ENCODE assay signal across 12 cellular contexts in genomic region chr3:197718904-197719303, GRCh38. TPM values are rescaled to one million over a fixed set of nuclear protein-coding genes. Genes with fewer than 3 reads are reported as not detected.
A peak's percentile ranks its signal among the peaks of the same experiment; 100 is the strongest.
DNase-seq lines count a peak whose midpoint lies in the region; ATAC-seq and TF ChIP-seq lines count a peak whose summit lies in the region.
"Had no signal": no experiment of that assay in that cellular context is flagged by ENCODE, and none has a peak within 500 bp of the region (broad histone marks: within the 10 kb centered on the region; RNA-seq: fewer than 3 reads in every experiment).

No MANE protein-coding gene starts in this region.

- no peak overlapping the region for H3K4me3 ChIP-seq in foreskin fibroblast (ENCODE audit: low read depth in 1 of 2, low read length in 2 of 2)
- no peak overlapping the region for H3K4me3 ChIP-seq in OCI-LY7 (ENCODE audit: low read depth, low read length, poor library complexity, severe bottlenecking)

- BruUV-seq in OCI-LY7 (replicated peaks; lab: Mats Ljungman, UMichigan) = no TSS peak

- no peak overlapping the region for H2AFZ ChIP-seq in OCI-LY7 (ENCODE audit: low read length)

- peaks cover 83% of the 10 kb centered on the region for H3K79me2 ChIP-seq in OCI-LY7 (ENCODE audit: insufficient read depth, low read depth, low read length)

- POLR2A ChIA-PET in OCI-LY7 (lab: Charles Lee) = interaction anchor here (1.2 kb wide), 1 partner anchor 14 kb away, joined by 4 read pairs; no protein-coding TSS in a partner anchor

- CTCF ChIA-PET in OCI-LY7 (lab: Charles Lee; ENCODE audit: unreplicated experiment) = no interaction called here

- H3K9me2 ChIP-seq in OCI-LY7 (ENCODE audit: insufficient read depth, low read length) = no peaks in the 10 kb centered on the region

- peaks cover 7% of the 10 kb centered on the region for H3K36me3 Mint-ChIP-seq in T-helper 17 cell (ENCODE audit: low read depth)
- peaks cover 16% of the 10 kb centered on the region for H3K36me3 Mint-ChIP-seq in stimulated activated effector memory CD8-positive, alpha-beta T cell treated with anti-CD3 and anti-CD28 coated beads, Interleukin-12 subunit alpha, Interleukin-12 subunit beta, amount 100 ng/mL, for 72 hours

- H3K27me3 Mint-ChIP-seq in T-helper 17 cell = no peaks in the 10 kb centered on the region

- peaks cover 80% of the 10 kb centered on the region for H3K36me3 ChIP-seq in OCI-LY7 (ENCODE audit: insufficient read depth, low read length)

- TF ChIP-seq CTCF in foreskin fibroblast (IDR thresholded peaks at IDR 0.05; ENCODE audit: low read depth, low read length) (no peak), OCI-LY7 (conservative IDR thresholded peaks at IDR 0.05; ENCODE audit: low read length) (no peak)

- no peak overlapping the region for H3K4me3 Mint-ChIP-seq in T-helper 17 cell
- H3K4me3 Mint-ChIP-seq in stimulated activated effector memory CD8-positive, alpha-beta T cell treated with anti-CD3 and anti-CD28 coated beads, Interleukin-12 subunit alpha, Interleukin-12 subunit beta, amount 100 ng/mL, for 72 hours = no peak overlapping the region

- H3K9me3 ChIP-seq in T-helper 17 cell (ENCODE audit: control insufficient read depth, low read length, poor library complexity, severe bottlenecking) (no peaks in the 10 kb centered on the region), OCI-LY7 (ENCODE audit: low read length) (peaks cover 16% of the 10 kb centered on the region)

- DNase-seq in DMS53 (lab: John Stamatoyannopoulos, UW) (peak; percentile 21), DMS53 treated with DMSO at 0.1 percent for 48 hours (lab: John Stamatoyannopoulos, UW; ENCODE audit: unreplicated experiment) (no peak), T-helper 17 cell (no peak), foreskin fibroblast (peak; percentile 84 to 89), OCI-LY7 (ENCODE audit: low spot score) (no peak)
- DNase-seq in stimulated activated effector memory CD8-positive, alpha-beta T cell treated with anti-CD3 and anti-CD28 coated beads, Interleukin-12 subunit alpha, Interleukin-12 subunit beta, amount 100 ng/mL, for 72 hours (ENCODE audit: low spot score in 2 of 2) = no peak
- DNase-seq: cortex of kidney, kidney, NCI-H187 had no signal

- H3K27ac ChIP-seq in OCI-LY7 (ENCODE audit: low read depth, low read length, poor library complexity, severe bottlenecking) = no peak overlapping the region
- H3K27ac ChIP-seq: 22Rv1 had no signal

- H3K4me1 Mint-ChIP-seq in T-helper 17 cell = peaks cover 14% of the 10 kb centered on the region
- H3K4me1 Mint-ChIP-seq in stimulated activated effector memory CD8-positive, alpha-beta T cell treated with anti-CD3 and anti-CD28 coated beads, Interleukin-12 subunit alpha, Interleukin-12 subunit beta, amount 100 ng/mL, for 72 hours = peaks cover 6% of the 10 kb centered on the region

- peak overlapping the region; percentile 77 for H3K27ac Mint-ChIP-seq in T-helper 17 cell
- H3K27ac Mint-ChIP-seq in stimulated activated effector memory CD8-positive, alpha-beta T cell treated with anti-CD3 and anti-CD28 coated beads, Interleukin-12 subunit alpha, Interleukin-12 subunit beta, amount 100 ng/mL, for 72 hours = peak overlapping the region; percentile 19

- no peaks in the 10 kb centered on the region for H4K20me1 ChIP-seq in OCI-LY7 (ENCODE audit: insufficient read depth, low read length)

- H3K9me3 Mint-ChIP-seq in stimulated activated effector memory CD8-positive, alpha-beta T cell treated with anti-CD3 and anti-CD28 coated beads, Interleukin-12 subunit alpha, Interleukin-12 subunit beta, amount 100 ng/mL, for 72 hours = no peaks in the 10 kb centered on the region

- H3K4me2 ChIP-seq in OCI-LY7 (ENCODE audit: low read length) = no peak overlapping the region

- no peak for ATAC-seq in T-helper 17 cell
- ATAC-seq in stimulated activated effector memory CD8-positive, alpha-beta T cell treated with anti-CD3 and anti-CD28 coated beads, Interleukin-12 subunit alpha, Interleukin-12 subunit beta, amount 100 ng/mL, for 72 hours = peak; percentile 44
- ATAC-seq in GM18870 (IDR thresholded peaks at IDR 0.05; ENCODE audit: unreplicated experiment) = no peak
- no peak for ATAC-seq in GM19395 (IDR thresholded peaks at IDR 0.05; ENCODE audit: unreplicated experiment)

- intact Hi-C loops in OCI-LY7 (cut with micrococcal nuclease; ENCODE audit: unreplicated experiment) = no loop called here

- H3K4me1 ChIP-seq in OCI-LY7 (ENCODE audit: insufficient read depth, low read length, poor library complexity, severe bottlenecking) = peaks cover 30% of the 10 kb centered on the region

RNA-seq across cellular contexts. Expression of gene RUBCN, which starts 17.8 kb away (rescaled TPM):
- total RNA-seq in T-helper 17 cell (10 to 100 TPM; 40.2 to 41.7 TPM), OCI-LY7 (2022) (48.4 and 56.7 TPM in 2 replicates)
- 37.1 and 45.1 TPM in 2 replicates for total RNA-seq in OCI-LY7 (2014; rRNA removed; shearing (Covaris generic))

RNA-seq across cellular contexts. Expression of gene FYTTD1, which starts 30.8 kb away (rescaled TPM):
- total RNA-seq in T-helper 17 cell (10 to 100 TPM; 52.0 to 67.1 TPM), OCI-LY7 (2022) (49.2 and 57.8 TPM in 2 replicates)
- 47.6 and 63.8 TPM in 2 replicates for total RNA-seq in OCI-LY7 (2014; rRNA removed; shearing (Covaris generic))

Comparison
In these comparisons a context has a peak if more than half of its experiments do, and no peak if none do; other contexts are left out.
1. DNase-seq: peak in DMS53 (single experiment) and foreskin fibroblast (2 of 2); none in DMS53 treated with DMSO at 0.1 percent for 48 hours (single experiment), T-helper 17 cell (0 of 3), stimulated activated effector memory CD8-positive, alpha-beta T cell treated with anti-CD3 and anti-CD28 coated beads, Interleukin-12 subunit alpha, Interleukin-12 subunit beta, amount 100 ng/mL, for 72 hours (0 of 2) and OCI-LY7 (single experiment).